In the genomic region with DNA sequence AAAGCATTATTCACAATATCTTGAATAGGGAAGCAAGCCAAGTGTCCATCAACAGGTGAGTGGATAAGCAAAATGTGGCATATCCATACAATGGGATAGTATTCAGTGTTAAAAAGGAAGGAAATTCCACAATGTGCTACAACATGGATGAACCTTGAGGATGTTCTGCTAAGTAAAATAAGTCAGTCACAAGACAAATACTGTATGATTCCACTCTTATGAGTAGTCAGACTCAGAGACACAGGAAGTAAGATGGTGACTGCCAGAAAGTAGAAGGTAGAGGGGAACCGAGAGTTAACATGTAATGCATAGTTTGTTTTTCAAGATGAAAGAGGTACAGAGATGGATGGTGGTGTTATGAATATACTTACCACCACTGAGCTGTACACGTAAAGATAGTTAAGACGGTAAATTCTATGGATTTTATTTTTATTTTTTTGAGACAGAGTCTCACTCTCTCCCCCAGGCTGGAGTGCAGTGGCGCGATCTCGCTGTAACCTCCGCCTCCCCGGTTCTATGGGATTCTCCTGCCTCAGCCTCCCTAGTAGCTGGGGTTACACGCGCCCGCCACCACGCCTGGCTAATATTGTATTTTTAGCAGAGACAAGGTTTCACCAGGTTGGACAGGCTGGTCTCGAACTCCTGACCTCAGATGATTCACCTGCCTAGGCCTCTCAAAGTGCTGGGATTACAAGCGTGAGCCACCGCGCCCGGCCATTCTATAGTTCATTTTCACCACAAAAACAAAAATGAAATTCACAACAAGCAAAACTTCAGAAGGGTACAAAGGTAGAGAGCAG, we compare ENCODE assay signal across 8 cellular contexts. TPM values are rescaled to one million over a fixed set of nuclear protein-coding genes. Genes with fewer than 3 reads are reported as not detected.
DNase-seq lines count a peak whose midpoint lies in the region; ATAC-seq and TF ChIP-seq lines count a peak whose summit lies in the region.

No MANE protein-coding gene starts in this region.

- no peak for TF ChIP-seq CTCF in colonic mucosa (IDR thresholded peaks at IDR 0.05)

- H3K36me3 Mint-ChIP-seq in natural killer cell treated with Interleukin-12 subunit alpha and Interleukin-12 subunit beta and Interleukin-15 and Interleukin-18, amount 100 ng/mL, for 72 hours: no peaks in the 10 kb centered on the region

- intact Hi-C loops in colonic mucosa (cut with DNase I): no loop called here

- H3K27me3 ChIP-seq in ACC112 (ENCODE audit: insufficient read depth, low read length): no peaks in the 10 kb centered on the region
- no peaks in the 10 kb centered on the region for H3K27me3 ChIP-seq in colonic mucosa

- peaks cover 37% of the 10 kb centered on the region for H3K79me2 ChIP-seq in ACC112 (ENCODE audit: control insufficient read depth, insufficient read depth, low read length, unreplicated experiment)

- H3K36me3 ChIP-seq in ACC112 (ENCODE audit: insufficient read depth, low read length): no peaks in the 10 kb centered on the region
- H3K36me3 ChIP-seq in colonic mucosa: no peaks in the 10 kb centered on the region

- H3K27ac ChIP-seq in ACC112 (ENCODE audit: low read depth, low read length) (peak overlapping the region; percentile 89), colonic mucosa (peak overlapping the region; percentile 95)

- no peaks in the 10 kb centered on the region for H3K9me3 Mint-ChIP-seq in natural killer cell treated with Interleukin-12 subunit alpha and Interleukin-12 subunit beta and Interleukin-15 and Interleukin-18, amount 100 ng/mL, for 72 hours

- H3K27me3 Mint-ChIP-seq in natural killer cell treated with Interleukin-12 subunit alpha and Interleukin-12 subunit beta and Interleukin-15 and Interleukin-18, amount 100 ng/mL, for 72 hours: no peaks in the 10 kb centered on the region

- DNase-seq in RKO (ENCODE audit: low spot score) (peak; percentile 91), colonic mucosa (no peak), NCI-H2171 treated with DMSO at 0.1 percent for 48 hours (lab: John Stamatoyannopoulos, UW) (no peak), cerebellum (ENCODE audit: low spot score) (no peak)
- DNase-seq in natural killer cell treated with Interleukin-12 subunit alpha and Interleukin-12 subunit beta and Interleukin-15 and Interleukin-18, amount 100 ng/mL, for 72 hours (ENCODE audit: low spot score): no peak
- DNase-seq in effector CD8-positive, alpha-beta T cell (lab: John Stamatoyannopoulos, UW): no peak

- H2AFZ ChIP-seq in ACC112 (ENCODE audit: low read length, unreplicated experiment): peak overlapping the region; percentile 65

- H3K4me3 Mint-ChIP-seq in natural killer cell treated with Interleukin-12 subunit alpha and Interleukin-12 subunit beta and Interleukin-15 and Interleukin-18, amount 100 ng/mL, for 72 hours: peak overlapping the region; percentile 80

- H3K4me3 ChIP-seq in ACC112 (ENCODE audit: low read depth, low read length) (peak overlapping the region; percentile 83), colonic mucosa (peak overlapping the region; percentile 83)

- H3K9me3 ChIP-seq in colonic mucosa: no peaks in the 10 kb centered on the region

- H3K4me1 Mint-ChIP-seq in natural killer cell treated with Interleukin-12 subunit alpha and Interleukin-12 subunit beta and Interleukin-15 and Interleukin-18, amount 100 ng/mL, for 72 hours (ENCODE audit: low read depth in 2 of 2): peaks cover 18 to 24% of the 10 kb centered on the region in 2 donors

- ATAC-seq in GM19452 (IDR thresholded peaks at IDR 0.05; ENCODE audit: unreplicated experiment): peak; percentile 30
- ATAC-seq in natural killer cell treated with Interleukin-12 subunit alpha and Interleukin-12 subunit beta and Interleukin-15 and Interleukin-18, amount 100 ng/mL, for 72 hours: no peak

- H3K9ac ChIP-seq in colonic mucosa (ENCODE audit: low read depth in 2 of 2, low read length in 2 of 2): peak overlapping the region in 1 of 2 donors; percentile 81

- peak overlapping the region; percentile 90 to 97 for H3K27ac Mint-ChIP-seq in natural killer cell treated with Interleukin-12 subunit alpha and Interleukin-12 subunit beta and Interleukin-15 and Interleukin-18, amount 100 ng/mL, for 72 hours

- H3K4me1 ChIP-seq in ACC112 (ENCODE audit: control insufficient read depth, insufficient read depth, low read length, unreplicated experiment): peaks cover 34% of the 10 kb centered on the region
- H3K4me1 ChIP-seq in colonic mucosa: no peaks in the 10 kb centered on the region

RNA-seq across cellular contexts. Expression of a gene that starts 1.0 kb away (rescaled TPM):
- total RNA-seq in colonic mucosa (10 to 100 TPM; 13.1 to 19.2 TPM), cerebellum (9.3 TPM)
- total RNA-seq in natural killer cell treated with Interleukin-12 subunit alpha and Interleukin-12 subunit beta and Interleukin-15 and Interleukin-18, amount 100 ng/mL, for 72 hours: 10 to 100 TPM; 17.5 to 24.4 TPM

RNA-seq across cellular contexts. Expression of a gene that starts 31.9 kb away (rescaled TPM):
- 10 to 100 TPM; 22.1 to 29.7 TPM for total RNA-seq in colonic mucosa
- total RNA-seq in natural killer cell treated with Interleukin-12 subunit alpha and Interleukin-12 subunit beta and Interleukin-15 and Interleukin-18, amount 100 ng/mL, for 72 hours: 10 to 100 TPM; 30.8 to 44.3 TPM
- 86.5 TPM for total RNA-seq in cerebellum
